Comparison of ENCODE assay signal across 8 cellular contexts in the genomic region with DNA sequence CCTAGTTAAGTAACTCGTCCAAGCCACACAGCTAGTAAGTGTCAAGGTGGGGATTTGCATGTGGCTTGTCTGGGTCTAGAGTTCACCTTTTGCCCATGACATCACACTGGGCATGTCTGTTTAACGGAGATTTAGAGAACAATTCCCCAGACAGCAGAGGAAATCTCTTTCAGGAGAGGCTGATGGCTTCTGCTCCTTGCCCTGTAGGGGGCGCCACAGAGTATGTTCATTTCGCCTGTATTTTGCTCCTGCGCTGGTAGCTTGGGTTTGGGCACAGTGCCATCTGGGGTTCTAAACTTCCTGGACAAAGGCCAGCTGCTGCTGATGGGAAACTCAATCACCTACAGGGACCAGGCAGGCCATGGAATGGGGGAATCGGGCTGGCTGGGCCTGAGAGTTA. TPM values are rescaled to one million over a fixed set of nuclear protein-coding genes. Genes with fewer than 3 reads are reported as not detected.
A peak's percentile ranks its signal among the peaks of the same experiment; 100 is the strongest.
DNase-seq lines count a peak whose midpoint lies in the region; ATAC-seq, FAIRE-seq and TF ChIP-seq lines count a peak whose summit lies in the region.

No MANE protein-coding gene starts in this region.

- no peak for TF ChIP-seq POLR2A in HepG2 (IDR thresholded peaks at IDR 0.05; ENCODE audit: insufficient read depth in 1 of 2, low read depth in 2 of 2, low read length in 2 of 2)

- H3K56ac ChIP-seq in H9 (ENCODE audit: insufficient read length, low read depth, low read length), result no peak overlapping the region

- no peak overlapping the region for H3T11ph ChIP-seq in H9 (ENCODE audit: low read length)

- H3K14ac ChIP-seq in H9 (ENCODE audit: insufficient read depth, low read length), result no peak overlapping the region

- H3K9ac ChIP-seq in H9 (ENCODE audit: extremely low read depth, insufficient read length, low read length) (no peak overlapping the region), HepG2 (ENCODE audit: insufficient read depth, low read depth, low read length) (no peak overlapping the region)

- no peak overlapping the region for H2AK5ac ChIP-seq in H9 (ENCODE audit: insufficient read length, low read length)

- H4K20me1 ChIP-seq in H9 (ENCODE audit: control insufficient read depth, insufficient read depth, insufficient read length), result no peaks in the 10 kb centered on the region
- no peaks in the 10 kb centered on the region for H4K20me1 ChIP-seq in HepG2 (ENCODE audit: insufficient read depth, low read length)

- H2BK120ac ChIP-seq in H9 (ENCODE audit: low read depth, low read length, poor library complexity, severe bottlenecking), result no peak overlapping the region

- no peak for FAIRE-seq in HepG2 (lab: Jason Lieb, UNC)

- H3K4me1 ChIP-seq in H9 (ENCODE audit: insufficient read depth, low read length) (no peaks in the 10 kb centered on the region), HepG2 (ENCODE audit: insufficient read depth, low read length) (no peaks in the 10 kb centered on the region)

- CTCF ChIA-PET in activated CD4-positive, alpha-beta memory T cell treated with anti-CD3 and anti-CD28 coated beads, Interleukin-2, amount 10 ng/mL, durations not matched to agents 7 days and 5 days (lab: Charles Lee), result interaction anchor here (0.6 to 1.2 kb wide), 6 partner anchors 9 to 100 kb away, joined by 3 to 5 read pairs (median 3); no protein-coding TSS in a partner anchor
- CTCF ChIA-PET in HepG2 (lab: Yijun Ruan, JAX; ENCODE audit: low intra/inter-chr PET ratio, low total read pairs), result no interaction called here

- peaks cover 2% of the 10 kb centered on the region in 2 experiments; a peak in 1 of 4 replicates for H3K4me1 Mint-ChIP-seq in H9
- no peaks in the 10 kb centered on the region for H3K4me1 Mint-ChIP-seq in activated CD4-positive, alpha-beta memory T cell treated with anti-CD3 and anti-CD28 coated beads, Interleukin-2, amount 10 ng/mL, durations not matched to agents 7 days and 5 days

- no peak overlapping the region for H4K8ac ChIP-seq in H9 (replicated peaks; ENCODE audit: insufficient read length, low read depth, low read length)

- H3K27me3 ChIP-seq in H9 (ENCODE audit: insufficient read depth, low read length) (no peaks in the 10 kb centered on the region), HepG2 (ENCODE audit: control insufficient read depth in 1 of 2, insufficient read depth in 2 of 2, low read length in 2 of 2) (peaks cover 2 to 3% of the 10 kb centered on the region in 2 experiments; a peak in 1 of 5 replicates)

- no peak overlapping the region for H3K4me3 ChIP-seq in HepG2 (replicated peaks in 1 of 3; ENCODE audit: insufficient read depth in 1 of 3, low read depth in 2 of 3, low read length in 3 of 3)

- no CpG with 5 or more reads among the region's 6 CpGs for WGBS in H9 (ENCODE audit: extremely low coverage, insufficient read length, low lambda C conversion rate)
- WGBS in HepG2 (ENCODE audit: low lambda C conversion rate), result 18% methylated on average over 6 of the region's 6 CpGs

- BruUV-seq in HepG2 (replicated peaks; lab: Mats Ljungman, UMichigan), result no TSS peak

- POLR2A ChIA-PET in activated CD4-positive, alpha-beta memory T cell treated with anti-CD3 and anti-CD28 coated beads, Interleukin-2, amount 10 ng/mL, durations not matched to agents 7 days and 5 days (lab: Charles Lee), result no interaction called here
- POLR2A ChIA-PET in HepG2 (lab: Yijun Ruan, JAX), result no interaction called here

- H3K4ac ChIP-seq in H9 (ENCODE audit: low read depth, low read length), result no peak overlapping the region

- no peak overlapping the region for H3K27ac ChIP-seq in H9 (ENCODE audit: insufficient read length, low read depth, low read length)
- H3K27ac ChIP-seq in HepG2 (ENCODE audit: extremely low read length, insufficient read depth, low read length), result no peak overlapping the region

- H3K23ac ChIP-seq in H9 (ENCODE audit: insufficient read length, low read depth, low read length), result no peak overlapping the region

- no peak overlapping the region for H3K4me3 Mint-ChIP-seq in H9
- H3K4me3 Mint-ChIP-seq in activated CD4-positive, alpha-beta memory T cell treated with anti-CD3 and anti-CD28 coated beads, Interleukin-2, amount 10 ng/mL, durations not matched to agents 7 days and 5 days, result no peak overlapping the region

- peaks cover 19% of the 10 kb centered on the region for H3K27me3 Mint-ChIP-seq in H9 (ENCODE audit: low read depth)
- H3K27me3 Mint-ChIP-seq in activated CD4-positive, alpha-beta memory T cell treated with anti-CD3 and anti-CD28 coated beads, Interleukin-2, amount 10 ng/mL, durations not matched to agents 7 days and 5 days, result peaks cover 4% of the 10 kb centered on the region

- H2BK5ac ChIP-seq in H9 (ENCODE audit: insufficient read length, low read length), result no peak overlapping the region

- no peak overlapping the region for H3K18ac ChIP-seq in H9 (ENCODE audit: insufficient read length, low read depth, low read length)

- no peaks in the 10 kb centered on the region for H3K36me3 Mint-ChIP-seq in H9 (ENCODE audit: insufficient read depth in 1 of 3, low read depth in 3 of 3)
- no peaks in the 10 kb centered on the region for H3K36me3 Mint-ChIP-seq in activated CD4-positive, alpha-beta memory T cell treated with anti-CD3 and anti-CD28 coated beads, Interleukin-2, amount 10 ng/mL, durations not matched to agents 7 days and 5 days (ENCODE audit: low read depth)

- H3K23me2 ChIP-seq in H9 (ENCODE audit: insufficient read length, low read depth, low read length, poor library complexity, severe bottlenecking), result no peaks in the 10 kb centered on the region

- intact Hi-C loops in HepG2 (cut with micrococcal nuclease; ENCODE audit: unreplicated experiment), result no loop called here

- no peaks in the 10 kb centered on the region for H3K79me2 ChIP-seq in H9 (ENCODE audit: insufficient read depth, low read length)
- H3K79me2 ChIP-seq in HepG2 (ENCODE audit: insufficient read depth, low read length), result no peaks in the 10 kb centered on the region

- H3K4me2 ChIP-seq in H9 (ENCODE audit: insufficient read depth, insufficient read length, low read length) (no peak overlapping the region), HepG2 (ENCODE audit: low read depth, low read length) (no peak overlapping the region)

- H3K9me3 ChIP-seq in H9 (ENCODE audit: control insufficient read depth, low read depth, low read length) (no peaks in the 10 kb centered on the region), HepG2 (ENCODE audit: low read length) (no peaks in the 10 kb centered on the region)

- H4K91ac ChIP-seq in H9 (ENCODE audit: insufficient read length, low read depth, low read length), result no peak overlapping the region

- H3K9me3 Mint-ChIP-seq in H9, result peaks cover 2 to 3% of the 10 kb centered on the region in 2 experiments; a peak in 3 of 5 replicates
- no peaks in the 10 kb centered on the region for H3K9me3 Mint-ChIP-seq in activated CD4-positive, alpha-beta memory T cell treated with anti-CD3 and anti-CD28 coated beads, Interleukin-2, amount 10 ng/mL, durations not matched to agents 7 days and 5 days

- H3K36me3 ChIP-seq in HepG2 (replicated peaks in 1 of 2; ENCODE audit: control insufficient read depth in 1 of 2, insufficient read depth in 2 of 2, low read length in 2 of 2), result no peaks in the 10 kb centered on the region

- TF ChIP-seq CTCF in H9 (conservative IDR thresholded peaks at IDR 0.05) (peak; percentile 86), HepG2 (CRISPR knock-in tag; IDR thresholded peaks at IDR 0.05) (peak; percentile 70)

- in situ Hi-C loops in HepG2 (cut with HindIII; ENCODE audit: extremely low pct_ligation_motif_present, low pct_unique_long_range_greater_than_20kb), result no loop called here

- H2BK20ac ChIP-seq in H9 (ENCODE audit: low read depth, low read length, poor library complexity, severe bottlenecking), result no peak overlapping the region

- H2BK12ac ChIP-seq in H9 (ENCODE audit: insufficient read length, low read depth, low read length), result no peak overlapping the region

- no peak overlapping the region for H4K5ac ChIP-seq in H9 (ENCODE audit: insufficient read length, low read depth, low read length)

- TF ChIP-seq EP300 in HepG2 (IDR thresholded peaks at IDR 0.05; ENCODE audit: low read depth in 2 of 2, low read length in 2 of 2), result no peak
- no peak for TF ChIP-seq EP300 in HepG2 (CRISPR knock-in tag; IDR thresholded peaks at IDR 0.05; ENCODE audit: borderline replicate concordance)

- no peak overlapping the region for H2AFZ ChIP-seq in H9 (ENCODE audit: low read length)
- no peak overlapping the region for H2AFZ ChIP-seq in HepG2 (ENCODE audit: low read length)

- peak; percentile 49 for DNase-seq in CD1c-positive myeloid dendritic cell (ENCODE audit: extremely low spot score)
- DNase-seq in H9, result peak; percentile 58
- peak; percentile 25 for DNase-seq in activated CD4-positive, alpha-beta memory T cell treated with anti-CD3 and anti-CD28 coated beads, Interleukin-2, amount 10 ng/mL, durations not matched to agents 7 days and 5 days
- DNase-seq in HepG2 (ENCODE audit: low spot score), result peak; percentile 50
- no peak for DNase-seq in NCI-H187 treated with DMSO at 0.1 percent for 48 hours (lab: John Stamatoyannopoulos, UW)
- DNase-seq in GDM1 (lab: John Stamatoyannopoulos, UW), result no peak
- DNase-seq in superior temporal gyrus (ENCODE audit: extremely low spot score), result no peak

- H2BK15ac ChIP-seq in H9 (ENCODE audit: low read depth, low read length), result no peak overlapping the region

- H3K27ac Mint-ChIP-seq in H9, result no peak overlapping the region
- H3K27ac Mint-ChIP-seq in activated CD4-positive, alpha-beta memory T cell treated with anti-CD3 and anti-CD28 coated beads, Interleukin-2, amount 10 ng/mL, durations not matched to agents 7 days and 5 days, result no peak overlapping the region

- TF ChIP-seq RAD21 in HepG2 (CRISPR knock-in tag; IDR thresholded peaks at IDR 0.05), result 0 out of 2 replicates have a peak, but pooled peaks have one; percentile 11

- no peaks in the 10 kb centered on the region for H3K79me1 ChIP-seq in H9 (ENCODE audit: insufficient read depth, low read depth, low read length, poor library complexity, severe bottlenecking)

- peak; percentile 58 for ATAC-seq in HepG2
- ATAC-seq in HG03565 (IDR thresholded peaks at IDR 0.05; ENCODE audit: unreplicated experiment), result no peak

RNA-seq across cellular contexts. Expression of a gene that starts 20.4 kb away (rescaled TPM):
- total RNA-seq in H9 (2021), result 0.11 and 0.13 TPM in 2 replicates
- under 1 TPM; 0.15 to 0.18 TPM for total RNA-seq in activated CD4-positive, alpha-beta memory T cell treated with anti-CD3 and anti-CD28 coated beads, Interleukin-2, amount 10 ng/mL, durations not matched to agents 7 days and 5 days
- 0.11 and 0.15 TPM in 2 replicates for total RNA-seq in HepG2 (2016; rRNA removed; fragmentation: Illumina TruSeq; extraction: Trizol)
- total RNA-seq in HepG2 (2016; cell fraction: cytosol; rRNA removed; fragmentation: Illumina TruSeq; extraction: Trizol; ENCODE audit: low read depth), result 0.09 and 0.10 TPM in 2 replicates
- 0.06 and 0.11 TPM in 2 replicates for total RNA-seq in HepG2 (2016; cell fraction: insoluble cytoplasmic fraction; rRNA removed; fragmentation: Illumina TruSeq; extraction: Trizol)
- total RNA-seq in HepG2 (2016; cell fraction: membrane; rRNA removed; fragmentation: Illumina TruSeq; extraction: Trizol), result 0.10 TPM in 1 of 2 replicates, not detected in the other
- total RNA-seq in HepG2 (2016; cell fraction: nucleus; rRNA removed; fragmentation: Illumina TruSeq; extraction: Trizol), result 0.40 and 0.50 TPM in 2 replicates
- 0.01 and 0.05 TPM in 2 replicates for polyA plus RNA-seq in HepG2 (2011; rRNA removed)
- polyA plus RNA-seq in HepG2 (2011; cell fraction: cytosol; rRNA removed), result 0.04 and 0.09 TPM in 2 replicates
- 0.06 and 0.10 TPM in 2 replicates for polyA plus RNA-seq in HepG2 (2011; cell fraction: nucleus; rRNA removed)
- polyA plus RNA-seq in HepG2 (2012), result 0.04 TPM in 1 of 2 replicates, not detected in the other
- 0.05 TPM in 1 of 2 replicates, not detected in the other for polyA plus RNA-seq in HepG2 (2016; cell fraction: cytosol; fragmentation: Illumina TruSeq; extraction: Trizol; ENCODE audit: low read depth)
- polyA plus RNA-seq in HepG2 (2016; cell fraction: insoluble cytoplasmic fraction; fragmentation: Illumina TruSeq; extraction: Trizol; ENCODE audit: low read depth), result 0.08 TPM in 1 of 2 replicates, not detected in the other
- 0.06 TPM in 1 of 2 replicates, not detected in the other for polyA plus RNA-seq in HepG2 (2016; cell fraction: membrane; fragmentation: Illumina TruSeq; extraction: Trizol; ENCODE audit: low read depth)
- polyA plus RNA-seq in HepG2 (2016; cell fraction: nucleus; fragmentation: Illumina TruSeq; extraction: Trizol; ENCODE audit: insufficient read depth, low read depth), result 0.20 and 0.56 TPM in 2 replicates
- 0.05 TPM in 1 of 2 replicates, not detected in the other for polyA minus RNA-seq in HepG2 (2011; rRNA and poly(A)+ RNA removed; ENCODE audit: low replicate concordance)
- polyA minus RNA-seq in HepG2 (2011; cell fraction: cytosol; rRNA and poly(A)+ RNA removed), result not detected in 2 replicates
- 0.25 and 0.26 TPM in 2 replicates for polyA minus RNA-seq in HepG2 (2011; cell fraction: nucleus; rRNA and poly(A)+ RNA removed)

RNA-seq across cellular contexts. Expression of a gene that starts 31.8 kb away (rescaled TPM):
- not detected in 2 replicates for total RNA-seq in H9 (2021)
- total RNA-seq in activated CD4-positive, alpha-beta memory T cell treated with anti-CD3 and anti-CD28 coated beads, Interleukin-2, amount 10 ng/mL, durations not matched to agents 7 days and 5 days, result under 1 TPM; 0.15 TPM
- total RNA-seq in HepG2 (2016; rRNA removed; fragmentation: Illumina TruSeq; extraction: Trizol), result not detected in 2 replicates
- total RNA-seq in HepG2 (2016; cell fraction: cytosol; rRNA removed; fragmentation: Illumina TruSeq; extraction: Trizol; ENCODE audit: low read depth), result not detected in 2 replicates
- total RNA-seq in HepG2 (2016; cell fraction: insoluble cytoplasmic fraction; rRNA removed; fragmentation: Illumina TruSeq; extraction: Trizol), result not detected in 2 replicates
- not detected in 2 replicates for total RNA-seq in HepG2 (2016; cell fraction: membrane; rRNA removed; fragmentation: Illumina TruSeq; extraction: Trizol)
- total RNA-seq in HepG2 (2016; cell fraction: nucleus; rRNA removed; fragmentation: Illumina TruSeq; extraction: Trizol), result not detected in 2 replicates
- not detected in 2 replicates for polyA plus RNA-seq in HepG2 (2011; rRNA removed)
- polyA plus RNA-seq in HepG2 (2011; cell fraction: cytosol; rRNA removed), result not detected in 2 replicates
- polyA plus RNA-seq in HepG2 (2011; cell fraction: nucleus; rRNA removed), result not detected in 2 replicates
- 0.19 and 0.24 TPM in 2 replicates for polyA plus RNA-seq in HepG2 (2012)
- not detected in 2 replicates for polyA plus RNA-seq in HepG2 (2016; cell fraction: cytosol; fragmentation: Illumina TruSeq; extraction: Trizol; ENCODE audit: low read depth)
- not detected in 2 replicates for polyA plus RNA-seq in HepG2 (2016; cell fraction: insoluble cytoplasmic fraction; fragmentation: Illumina TruSeq; extraction: Trizol; ENCODE audit: low read depth)
- not detected in 2 replicates for polyA plus RNA-seq in HepG2 (2016; cell fraction: membrane; fragmentation: Illumina TruSeq; extraction: Trizol; ENCODE audit: low read depth)
- not detected in 2 replicates for polyA plus RNA-seq in HepG2 (2016; cell fraction: nucleus; fragmentation: Illumina TruSeq; extraction: Trizol; ENCODE audit: insufficient read depth, low read depth)
- not detected in 2 replicates for polyA minus RNA-seq in HepG2 (2011; rRNA and poly(A)+ RNA removed; ENCODE audit: low replicate concordance)
- polyA minus RNA-seq in HepG2 (2011; cell fraction: cytosol; rRNA and poly(A)+ RNA removed), result not detected in 2 replicates
- polyA minus RNA-seq in HepG2 (2011; cell fraction: nucleus; rRNA and poly(A)+ RNA removed), result not detected in 2 replicates

Comparison
In these comparisons a context has a peak if more than half of its experiments do, and no peak if none do; other contexts are left out.
1. DNase-seq: peak in CD1c-positive myeloid dendritic cell (single experiment), H9 (single experiment), activated CD4-positive, alpha-beta memory T cell treated with anti-CD3 and anti-CD28 coated beads, Interleukin-2, amount 10 ng/mL, durations not matched to agents 7 days and 5 days (single experiment) and HepG2 (single experiment); none in NCI-H187 treated with DMSO at 0.1 percent for 48 hours (single experiment), GDM1 (single experiment) and superior temporal gyrus (single experiment).